In genomic region chr2:173400760-173401159, GRCh38 we compare ENCODE assay signal across 10 cellular contexts. TPM values are rescaled to one million over a fixed set of nuclear protein-coding genes. Genes with fewer than 3 reads are reported as not detected.
DNase-seq lines count a peak whose midpoint lies in the region; ATAC-seq, FAIRE-seq and TF ChIP-seq lines count a peak whose summit lies in the region.
"Had no signal": no experiment of that assay in that cellular context is flagged by ENCODE, and none has a peak within 500 bp of the region (broad histone marks: within the 10 kb centered on the region; RNA-seq: fewer than 3 reads in every experiment).

No MANE protein-coding gene starts in this region.

- peaks cover 0 to 6% of the 10 kb centered on the region in 2 donors for H3K4me1 ChIP-seq in kidney (ENCODE audit: control insufficient read depth in 1 of 2, insufficient read depth in 1 of 2, low read depth in 1 of 2, low read length in 2 of 2)

- CTCF ChIA-PET in activated CD4-positive, alpha-beta memory T cell treated with anti-CD3 and anti-CD28 coated beads, Interleukin-2, amount 10 ng/mL, durations not matched to agents 7 days and 5 days (lab: Charles Lee) = interaction anchor here (1.4 to 5.4 kb wide), 3 partner anchors 240 to 940 kb away, joined by 3 to 30 read pairs (median 5); no protein-coding TSS in a partner anchor

- ATAC-seq in HG03135 (IDR thresholded peaks at IDR 0.05; ENCODE audit: unreplicated experiment) = no peak

- H3K9me3 ChIP-seq in kidney (ENCODE audit: control insufficient read depth in 1 of 2, low read length in 2 of 2) = no peaks in the 10 kb centered on the region

- H3K4me3 ChIP-seq in AG09309 (ENCODE audit: control insufficient read depth, low read depth, low read length) (no peak overlapping the region), GM12865 (ENCODE audit: low read depth, low read length) (no peak overlapping the region), epithelial cell of proximal tubule (ENCODE audit: low read depth, low read length) (no peak overlapping the region), kidney (ENCODE audit: low read length in 2 of 2) (no peak overlapping the region)

- no peak overlapping the region for H3K27ac ChIP-seq in kidney (ENCODE audit: low read depth in 2 of 2, low read length in 2 of 2)

- TF ChIP-seq CTCF in AG09309 (IDR thresholded peaks at IDR 0.05; ENCODE audit: control insufficient read depth, insufficient read depth, low read depth, low read length, missing control alignments) (peak; percentile 24), GM12865 (IDR thresholded peaks at IDR 0.05; ENCODE audit: insufficient read depth, low read depth, low read length, missing control alignments) (peak; percentile 31), epithelial cell of proximal tubule (conservative IDR thresholded peaks at IDR 0.05; ENCODE audit: low read depth, low read length) (peak; percentile 50), kidney (IDR thresholded peaks at IDR 0.05; ENCODE audit: borderline replicate concordance, extremely low read depth, insufficient read depth) (no peak)

- no peak overlapping the region for H3K9ac ChIP-seq in kidney (ENCODE audit: low read length in 2 of 2)

- no peak for FAIRE-seq in kidney (lab: Jason Lieb, UNC)

- DNase-seq in AG09309 (ENCODE audit: low read depth) (no peak), GM12865 (ENCODE audit: low read depth) (peak; percentile 45), NCI-H69 (lab: John Stamatoyannopoulos, UW) (peak; percentile 25), epithelial cell of proximal tubule (ENCODE audit: low read depth) (no peak), kidney (no peak), SKM-1 treated with dmso at 0.1 percent for 144 hours (lab: John Stamatoyannopoulos, UW; ENCODE audit: unreplicated experiment) (no peak)
- DNase-seq in activated CD4-positive, alpha-beta memory T cell treated with anti-CD3 and anti-CD28 coated beads, Interleukin-2, amount 10 ng/mL, durations not matched to agents 7 days and 5 days = no peak
- DNase-seq: activated naive CD8-positive, alpha-beta T cell treated with anti-CD3 and anti-CD28 coated beads, Interleukin-2, amount 10 ng/mL, durations not matched to agents 7 days and 5 days; T-cell had no signal

- H3K4me3 Mint-ChIP-seq in activated CD4-positive, alpha-beta memory T cell treated with anti-CD3 and anti-CD28 coated beads, Interleukin-2, amount 10 ng/mL, durations not matched to agents 7 days and 5 days = no peak overlapping the region
- H3K4me3 Mint-ChIP-seq: activated naive CD8-positive, alpha-beta T cell treated with anti-CD3 and anti-CD28 coated beads, Interleukin-2, amount 10 ng/mL, durations not matched to agents 7 days and 5 days; T-cell had no signal

- no peaks in the 10 kb centered on the region for H3K36me3 ChIP-seq in kidney (ENCODE audit: control insufficient read depth in 1 of 2, insufficient read depth in 2 of 2, low read length in 2 of 2)

- no peak overlapping the region for H3K27ac Mint-ChIP-seq in activated CD4-positive, alpha-beta memory T cell treated with anti-CD3 and anti-CD28 coated beads, Interleukin-2, amount 10 ng/mL, durations not matched to agents 7 days and 5 days
- H3K27ac Mint-ChIP-seq: activated naive CD8-positive, alpha-beta T cell treated with anti-CD3 and anti-CD28 coated beads, Interleukin-2, amount 10 ng/mL, durations not matched to agents 7 days and 5 days; T-cell had no signal

- H3K27me3 Mint-ChIP-seq in activated CD4-positive, alpha-beta memory T cell treated with anti-CD3 and anti-CD28 coated beads, Interleukin-2, amount 10 ng/mL, durations not matched to agents 7 days and 5 days = peaks cover 64% of the 10 kb centered on the region

- H3K9me3 Mint-ChIP-seq in activated CD4-positive, alpha-beta memory T cell treated with anti-CD3 and anti-CD28 coated beads, Interleukin-2, amount 10 ng/mL, durations not matched to agents 7 days and 5 days = no peaks in the 10 kb centered on the region
- H3K9me3 Mint-ChIP-seq: activated naive CD8-positive, alpha-beta T cell treated with anti-CD3 and anti-CD28 coated beads, Interleukin-2, amount 10 ng/mL, durations not matched to agents 7 days and 5 days; T-cell had no signal

- peaks cover 8% of the 10 kb centered on the region for H3K4me1 Mint-ChIP-seq in activated CD4-positive, alpha-beta memory T cell treated with anti-CD3 and anti-CD28 coated beads, Interleukin-2, amount 10 ng/mL, durations not matched to agents 7 days and 5 days

- POLR2A ChIA-PET in activated CD4-positive, alpha-beta memory T cell treated with anti-CD3 and anti-CD28 coated beads, Interleukin-2, amount 10 ng/mL, durations not matched to agents 7 days and 5 days (lab: Charles Lee) = interaction anchor here (0.6 kb wide), 1 partner anchor 14 kb away, joined by 3 read pairs; no protein-coding TSS in a partner anchor

- intact Hi-C loops in kidney (cut with DNase I) = no loop called here

- H3K36me3 Mint-ChIP-seq in activated CD4-positive, alpha-beta memory T cell treated with anti-CD3 and anti-CD28 coated beads, Interleukin-2, amount 10 ng/mL, durations not matched to agents 7 days and 5 days (ENCODE audit: low read depth) = no peaks in the 10 kb centered on the region
- H3K36me3 Mint-ChIP-seq: activated naive CD8-positive, alpha-beta T cell treated with anti-CD3 and anti-CD28 coated beads, Interleukin-2, amount 10 ng/mL, durations not matched to agents 7 days and 5 days; T-cell had no signal

RNA-seq across cellular contexts. Expression of gene CDCA7, which starts 46.1 kb away (rescaled TPM):
- 34.7 and 55.4 TPM in 2 replicates for total RNA-seq in epithelial cell of proximal tubule
- total RNA-seq in kidney = 2.0 TPM
- polyA plus RNA-seq in kidney (ENCODE audit: insufficient read depth, low read depth, low replicate concordance) = 0.34 TPM
- total RNA-seq in activated CD4-positive, alpha-beta memory T cell treated with anti-CD3 and anti-CD28 coated beads, Interleukin-2, amount 10 ng/mL, durations not matched to agents 7 days and 5 days = 10 to 100 TPM; 65.2 to 66.6 TPM

Comparison
In these comparisons a context has a peak if more than half of its experiments do, and no peak if none do; other contexts are left out.
1. DNase-seq: peak in GM12865 (single experiment) and NCI-H69 (single experiment); none in AG09309 (single experiment), epithelial cell of proximal tubule (single experiment), kidney (single experiment), activated CD4-positive, alpha-beta memory T cell treated with anti-CD3 and anti-CD28 coated beads, Interleukin-2, amount 10 ng/mL, durations not matched to agents 7 days and 5 days (single experiment) and SKM-1 treated with dmso at 0.1 percent for 144 hours (single experiment).
2. RNA of gene CDCA7, which starts 46.1 kb away (total RNA-seq): 65.2 to 66.6 TPM in activated CD4-positive, alpha-beta memory T cell treated with anti-CD3 and anti-CD28 coated beads, Interleukin-2, amount 10 ng/mL, durations not matched to agents 7 days and 5 days and 34.7 to 55.4 TPM in epithelial cell of proximal tubule; 2.0 TPM in kidney (single experiment); every median in the first group is over 10 times any median in the second.